In the genomic region with DNA sequence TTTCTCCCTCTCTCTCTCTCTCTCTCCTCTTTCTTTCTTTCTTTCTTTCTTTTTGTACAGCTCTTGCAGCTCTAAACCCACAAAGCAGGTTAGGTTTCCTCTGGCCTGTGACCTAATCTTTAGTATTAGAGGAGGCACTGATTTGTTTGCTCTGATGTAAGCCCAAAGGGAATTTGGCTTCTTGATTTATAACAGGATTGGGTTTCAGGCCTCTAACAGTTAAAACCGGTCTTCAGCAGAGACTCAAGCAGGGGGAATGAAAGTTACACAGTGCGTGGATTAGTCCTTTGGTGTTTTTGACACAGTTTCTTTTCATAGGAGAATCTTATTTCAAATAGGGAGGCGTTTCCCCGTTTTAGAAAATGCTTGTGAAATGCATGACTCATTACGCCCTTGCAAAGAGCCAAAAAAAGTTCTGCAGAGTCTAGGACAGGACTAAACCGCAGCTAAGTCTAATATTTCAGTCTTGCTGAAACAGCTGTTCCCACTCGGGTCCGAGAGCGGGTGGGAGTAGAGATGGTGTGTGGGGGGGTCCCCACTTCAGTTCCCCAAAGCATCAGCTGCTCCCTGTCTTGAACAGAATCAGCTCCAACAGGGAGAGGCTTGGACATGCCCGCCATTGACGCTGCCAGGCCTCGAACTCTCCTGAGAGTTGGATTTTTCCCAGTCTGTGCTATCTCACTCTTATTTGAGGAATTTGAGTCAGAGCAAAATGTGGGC, we compare ENCODE assay signal across 9 cellular contexts.
DNase-seq lines count a peak whose midpoint lies in the region; FAIRE-seq and TF ChIP-seq lines count a peak whose summit lies in the region.
"Had no signal": no experiment of that assay in that cellular context is flagged by ENCODE, and none has a peak within 500 bp of the region (broad histone marks: within the 10 kb centered on the region; RNA-seq: fewer than 3 reads in every experiment).

No MANE protein-coding gene starts in this region.

- H3K9me3 ChIP-seq in WERI-Rb-1 (ENCODE audit: severe bottlenecking), result no peaks in the 10 kb centered on the region

- peak; percentile 96 for FAIRE-seq in A204.1 (lab: Jason Lieb, UNC)
- FAIRE-seq: frontal cortex had no signal

- H3K36me3 ChIP-seq in WERI-Rb-1, result no peaks in the 10 kb centered on the region

- DNase-seq in GOT3 (lab: John Stamatoyannopoulos, UW), result peak; percentile 64
- DNase-seq in T1000 (lab: John Stamatoyannopoulos, UW), result peak; percentile 24
- DNase-seq in fibroblast of the conjunctiva (ENCODE audit: low read depth), result peak; percentile 97
- peak; percentile 80 for DNase-seq in putamen (ENCODE audit: low spot score)
- no peak for DNase-seq in iPS-NIHi7 (ENCODE audit: extremely low spot score)
- DNase-seq in WERI-Rb-1, result no peak
- no peak for DNase-seq in GM20000 (ENCODE audit: low spot score)

- no peak overlapping the region for H3K27ac ChIP-seq in WERI-Rb-1

- no peak for TF ChIP-seq CTCF in WERI-Rb-1 (IDR thresholded peaks at IDR 0.05; ENCODE audit: low read depth, low read length)
- no peak for TF ChIP-seq CTCF in GM20000 (IDR thresholded peaks at IDR 0.05; ENCODE audit: extremely low read depth, missing control alignments)

- H3K4me3 ChIP-seq in WERI-Rb-1 (ENCODE audit: low read depth, low read length), result no peak overlapping the region

- no peaks in the 10 kb centered on the region for H3K27me3 ChIP-seq in WERI-Rb-1 (ENCODE audit: insufficient read depth, low read depth, severe bottlenecking)

Comparison
In these comparisons a context has a peak if more than half of its experiments do, and no peak if none do; other contexts are left out.
1. DNase-seq: peak in GOT3 (single experiment), T1000 (single experiment), fibroblast of the conjunctiva (single experiment) and putamen (single experiment); none in iPS-NIHi7 (single experiment), WERI-Rb-1 (single experiment) and GM20000 (single experiment).